ENCODE assay signal across 23 cellular contexts in genomic region chr14:67973415-67973814, GRCh38.
"Had no signal": no experiment of that assay in that cellular context is flagged by ENCODE, and none has a peak within 500 bp of the region (broad histone marks: within the 10 kb centered on the region; RNA-seq: fewer than 3 reads in every experiment).

No MANE protein-coding gene starts in this region.

- H3K4me1 ChIP-seq: adrenal gland, prostate gland had no signal

- H3K36me3 ChIP-seq: adrenal gland, ascending aorta, esophagus muscularis mucosa, prostate gland, right atrium auricular region, suprapubic skin, tibial nerve had no signal

- H3K4me1 Mint-ChIP-seq: activated T-helper 17 cell treated with anti-CD3 and anti-CD28 coated beads, Interleukin-2, amount 50 U/mL, for 72 hours had no signal

- H3K4me3 Mint-ChIP-seq: activated CD8-positive, alpha-beta T cell treated with anti-CD3 and anti-CD28 coated beads, Interleukin-2, amount 10 ng/mL, durations not matched to agents 7 days and 5 days; activated naive CD8-positive, alpha-beta T cell; activated T-helper 17 cell treated with anti-CD3 and anti-CD28 coated beads, Interleukin-2, amount 50 U/mL, for 72 hours; natural killer cell treated with Interleukin-12 subunit alpha and Interleukin-12 subunit beta and Interleukin-15 and Interleukin-18, amount 100 ng/mL, for 72 hours; stimulated activated naive CD8-positive, alpha-beta T cell treated with anti-CD3 and anti-CD28 coated beads, Interleukin-15, Interleukin-2, amounts not matched to agents 100 ng/mL and 50 ng/mL, for 24 hours had no signal

- H3K4me3 ChIP-seq: adrenal gland, ascending aorta, coronary artery, esophagus muscularis mucosa, prostate gland, right atrium auricular region, skin epidermis, suprapubic skin, tibial nerve had no signal

- H3K9me3 ChIP-seq: adrenal gland, ascending aorta, esophagus muscularis mucosa, prostate gland, right atrium auricular region, suprapubic skin, tibial nerve had no signal

- H3K9me3 Mint-ChIP-seq: activated T-helper 17 cell treated with anti-CD3 and anti-CD28 coated beads, Interleukin-2, amount 50 U/mL, for 72 hours; natural killer cell treated with Interleukin-12 subunit alpha and Interleukin-12 subunit beta and Interleukin-15 and Interleukin-18, amount 100 ng/mL, for 72 hours had no signal

- ATAC-seq: activated CD8-positive, alpha-beta T cell treated with anti-CD3 and anti-CD28 coated beads, Interleukin-2, amount 10 ng/mL, durations not matched to agents 7 days and 5 days; activated T-helper 17 cell treated with anti-CD3 and anti-CD28 coated beads, Interleukin-2, amount 50 U/mL, for 72 hours; left ventricle myocardium superior; natural killer cell treated with Interleukin-12 subunit alpha and Interleukin-12 subunit beta and Interleukin-15 and Interleukin-18, amount 100 ng/mL, for 72 hours had no signal

- H3K27me3 Mint-ChIP-seq: activated naive CD8-positive, alpha-beta T cell; activated T-helper 17 cell treated with anti-CD3 and anti-CD28 coated beads, Interleukin-2, amount 50 U/mL, for 72 hours; natural killer cell treated with Interleukin-12 subunit alpha and Interleukin-12 subunit beta and Interleukin-15 and Interleukin-18, amount 100 ng/mL, for 72 hours; stimulated activated naive CD8-positive, alpha-beta T cell treated with anti-CD3 and anti-CD28 coated beads, Interleukin-15, Interleukin-2, amounts not matched to agents 100 ng/mL and 50 ng/mL, for 24 hours had no signal

- H3K27ac Mint-ChIP-seq: activated CD8-positive, alpha-beta T cell treated with anti-CD3 and anti-CD28 coated beads, Interleukin-2, amount 10 ng/mL, durations not matched to agents 7 days and 5 days; activated naive CD8-positive, alpha-beta T cell; activated T-helper 17 cell treated with anti-CD3 and anti-CD28 coated beads, Interleukin-2, amount 50 U/mL, for 72 hours; natural killer cell treated with Interleukin-12 subunit alpha and Interleukin-12 subunit beta and Interleukin-15 and Interleukin-18, amount 100 ng/mL, for 72 hours; stimulated activated naive CD8-positive, alpha-beta T cell treated with anti-CD3 and anti-CD28 coated beads, Interleukin-15, Interleukin-2, amounts not matched to agents 100 ng/mL and 50 ng/mL, for 24 hours had no signal

- H3K27ac ChIP-seq: adrenal gland, ascending aorta, coronary artery, esophagus muscularis mucosa, prostate gland, right atrium auricular region, suprapubic skin, tibial nerve had no signal

- DNase-seq: activated CD4-positive, alpha-beta T cell treated with anti-CD3 and anti-CD28 coated beads for 1 hour; activated CD4-positive, alpha-beta T cell treated with anti-CD3 and anti-CD28 coated beads, Interleukin-2, amount 50 U/mL, for 1 hour; activated CD8-positive, alpha-beta T cell treated with anti-CD3 and anti-CD28 coated beads, Interleukin-2, amount 10 ng/mL, durations not matched to agents 7 days and 5 days; activated naive CD4-positive, alpha-beta T cell; adrenal gland; hippocampal formation; left ventricle myocardium superior; mammary epithelial cell; midbrain; stimulated activated CD4-positive, alpha-beta T cell treated with anti-CD3 and anti-CD28 coated beads, Interleukin-1b, Interleukin-23, amount 100 ng/mL, for 48 hours; T-helper 1 cell had no signal

- H3K27me3 ChIP-seq: adrenal gland, ascending aorta, esophagus muscularis mucosa, right atrium auricular region, suprapubic skin, tibial nerve had no signal
